In the genomic region with DNA sequence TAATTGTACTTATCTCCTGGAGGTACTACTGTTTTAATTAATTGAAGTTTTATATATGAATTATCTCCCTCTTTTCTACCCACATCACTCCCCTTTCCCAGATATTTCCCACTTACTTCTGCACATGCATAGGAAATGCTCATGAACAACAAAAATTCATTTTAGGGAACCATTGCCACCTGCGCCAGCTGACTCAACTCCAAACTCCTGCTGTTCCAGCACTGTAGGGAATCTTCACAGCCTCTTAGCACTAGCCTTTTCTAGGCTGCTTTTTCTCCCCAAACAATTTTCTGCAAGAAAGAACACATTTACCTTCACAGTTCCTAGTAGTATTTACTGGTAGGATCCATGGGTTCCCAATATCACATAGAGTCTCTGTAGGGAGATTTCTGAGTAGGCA, we compare ENCODE assay signal across 20 cellular contexts.
"Had no signal": no experiment of that assay in that cellular context is flagged by ENCODE, and none has a peak within 500 bp of the region (broad histone marks: within the 10 kb centered on the region; RNA-seq: fewer than 3 reads in every experiment).

No MANE protein-coding gene starts in this region.

- H3K36me3 Mint-ChIP-seq: memory B cell; naive thymus-derived CD8-positive, alpha-beta T cell; stimulated activated naive B cell treated with anti-CD40 and anti-IgM and Interleukin-4, amounts not matched to agents 10 μg/mL and 1 μg/mL and 100 μg/mL, for 72 hours had no signal

- H3K27ac ChIP-seq: pancreas, right lobe of liver, suprapubic skin, transverse colon, upper lobe of right lung, uterus had no signal

- H3K4me1 Mint-ChIP-seq: memory B cell; naive thymus-derived CD8-positive, alpha-beta T cell; stimulated activated naive B cell treated with anti-CD40 and anti-IgM and Interleukin-4, amounts not matched to agents 10 μg/mL and 1 μg/mL and 100 μg/mL, for 72 hours had no signal

- H3K27ac Mint-ChIP-seq: effector memory CD8-positive, alpha-beta T cell; memory B cell; naive thymus-derived CD8-positive, alpha-beta T cell; progenitor cell of endocrine pancreas; stimulated activated naive B cell treated with anti-CD40 and anti-IgM and Interleukin-4, amounts not matched to agents 10 μg/mL and 1 μg/mL and 100 μg/mL, for 72 hours; stimulated activated naive CD8-positive, alpha-beta T cell treated with anti-CD3 and anti-CD28 coated beads, Interleukin-15, Interleukin-2, amounts not matched to agents 100 ng/mL and 50 ng/mL, for 24 hours had no signal

- H3K27me3 Mint-ChIP-seq: effector memory CD8-positive, alpha-beta T cell; memory B cell; naive thymus-derived CD8-positive, alpha-beta T cell; progenitor cell of endocrine pancreas; stimulated activated naive B cell treated with anti-CD40 and anti-IgM and Interleukin-4, amounts not matched to agents 10 μg/mL and 1 μg/mL and 100 μg/mL, for 72 hours; stimulated activated naive CD8-positive, alpha-beta T cell treated with anti-CD3 and anti-CD28 coated beads, Interleukin-15, Interleukin-2, amounts not matched to agents 100 ng/mL and 50 ng/mL, for 24 hours had no signal

- DNase-seq: cortex of kidney; effector memory CD8-positive, alpha-beta T cell; head of caudate nucleus; kidney; naive thymus-derived CD8-positive, alpha-beta T cell; occipital lobe; pancreas; right lobe of liver; small intestine; stimulated activated CD4-positive, alpha-beta T cell treated with anti-CD3 and anti-CD28 coated beads, Interleukin-15, amount 100 ng/mL, for 24 hours; stimulated activated CD4-positive, alpha-beta T cell treated with anti-CD3 and anti-CD28 coated beads, Interleukin-2, amount 100 ng/mL, for 48 hours; stimulated activated naive B cell treated with anti-CD40 and anti-IgM and Interleukin-4, amounts not matched to agents 10 μg/mL and 1 μg/mL and 100 μg/mL, for 72 hours; transverse colon; upper lobe of right lung; uterus had no signal

- H3K4me3 Mint-ChIP-seq: effector memory CD8-positive, alpha-beta T cell; memory B cell; naive thymus-derived CD8-positive, alpha-beta T cell; stimulated activated naive B cell treated with anti-CD40 and anti-IgM and Interleukin-4, amounts not matched to agents 10 μg/mL and 1 μg/mL and 100 μg/mL, for 72 hours; stimulated activated naive CD8-positive, alpha-beta T cell treated with anti-CD3 and anti-CD28 coated beads, Interleukin-15, Interleukin-2, amounts not matched to agents 100 ng/mL and 50 ng/mL, for 24 hours had no signal

- H3K9me3 Mint-ChIP-seq: stimulated activated naive B cell treated with anti-CD40 and anti-IgM and Interleukin-4, amounts not matched to agents 10 μg/mL and 1 μg/mL and 100 μg/mL, for 72 hours; stimulated activated naive CD8-positive, alpha-beta T cell treated with anti-CD3 and anti-CD28 coated beads, Interleukin-15, Interleukin-2, amounts not matched to agents 100 ng/mL and 50 ng/mL, for 24 hours had no signal

- ATAC-seq: effector memory CD8-positive, alpha-beta T cell; left lobe of liver; naive thymus-derived CD8-positive, alpha-beta T cell; pancreas; right lobe of liver; stimulated activated naive B cell treated with anti-CD40 and anti-IgM and Interleukin-4, amounts not matched to agents 10 μg/mL and 1 μg/mL and 100 μg/mL, for 72 hours; upper lobe of right lung had no signal
